8 cellular contexts compared by ENCODE assay signal in the genomic region with DNA sequence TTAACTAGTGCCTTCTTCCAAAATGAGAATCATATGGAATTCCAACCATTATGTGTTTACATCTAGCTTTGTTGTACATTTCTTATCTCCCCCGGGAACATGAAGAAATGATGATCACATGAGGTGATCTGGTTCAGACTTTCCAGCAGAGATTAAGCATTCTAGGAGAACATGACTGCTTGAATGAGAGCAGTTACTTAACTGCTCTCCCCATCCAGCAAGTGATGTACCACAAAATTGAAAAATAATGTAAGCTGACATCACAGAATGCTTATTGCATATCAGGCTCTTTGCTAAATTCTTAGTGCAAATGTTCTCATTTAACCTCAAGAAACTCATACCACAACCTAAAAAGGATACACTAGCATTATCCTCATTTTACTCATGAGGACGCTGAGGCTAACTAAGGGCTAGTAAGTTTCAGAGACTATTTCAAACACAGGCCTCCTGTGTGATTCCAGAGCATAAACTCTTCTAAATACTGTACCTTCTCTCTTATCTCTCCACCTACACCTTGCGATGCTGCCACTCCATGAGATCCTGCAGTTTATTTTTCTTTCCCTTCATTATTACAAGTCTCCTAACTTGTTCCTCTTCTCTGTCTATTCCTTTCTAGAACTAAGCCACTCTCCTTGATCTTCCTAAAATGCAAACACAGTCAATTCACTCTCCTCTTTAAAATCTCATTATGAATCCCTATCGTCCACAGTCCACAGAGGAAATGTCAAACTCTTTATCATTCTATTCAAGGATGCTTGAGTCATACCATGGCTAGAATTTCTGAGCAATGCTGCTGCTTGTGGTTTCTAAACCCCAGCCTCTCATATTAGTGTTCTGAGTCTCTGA.
A peak's percentile ranks its signal among the peaks of the same experiment; 100 is the strongest.
DNase-seq lines count a peak whose midpoint lies in the region; ATAC-seq and TF ChIP-seq lines count a peak whose summit lies in the region.

No MANE protein-coding gene starts in this region.

- TF ChIP-seq CTCF in NB4 (IDR thresholded peaks at IDR 0.05; ENCODE audit: low read depth, low read length) (no peak), uterus (IDR thresholded peaks at IDR 0.05) (no peak)

- H3K27ac ChIP-seq in uterus, result no peak overlapping the region

- peak; percentile 93 for DNase-seq in HCEC 1CT
- DNase-seq in NB4 (ENCODE audit: low read depth), result peak; percentile 62
- peak; percentile 44 for DNase-seq in hepatic stellate cell (ENCODE audit: low spot score)
- no peak for DNase-seq in uterus
- no peak for DNase-seq in AML-193 (lab: John Stamatoyannopoulos, UW)
- DNase-seq in germinal center (ENCODE audit: low spot score), result no peak

- H3K9me3 ChIP-seq in uterus, result no peaks in the 10 kb centered on the region

- ATAC-seq in GM18508 (IDR thresholded peaks at IDR 0.05; ENCODE audit: insufficient read depth, unreplicated experiment) (peak; percentile 74), GM19324 (IDR thresholded peaks at IDR 0.05; ENCODE audit: low FRiP score, unreplicated experiment) (no peak)

- H3K27me3 ChIP-seq in uterus, result no peaks in the 10 kb centered on the region

- H3K4me1 ChIP-seq in uterus, result no peaks in the 10 kb centered on the region

- H3K4me3 ChIP-seq in NB4 (ENCODE audit: low read depth, low read length) (no peak overlapping the region), uterus (no peak overlapping the region)

- intact Hi-C loops in uterus (cut with DNase I; ENCODE audit: low total_unique reads), result no loop called here

- TF ChIP-seq POLR2A in NB4 (IDR thresholded peaks at IDR 0.05; ENCODE audit: extremely low read depth, insufficient read length) (no peak), uterus (IDR thresholded peaks at IDR 0.05) (no peak)

- H3K36me3 ChIP-seq in uterus, result no peaks in the 10 kb centered on the region

Comparison
In these comparisons a context has a peak if more than half of its experiments do, and no peak if none do; other contexts are left out.
1. DNase-seq: peak in HCEC 1CT (single experiment), NB4 (single experiment) and hepatic stellate cell (single experiment); none in uterus (0 of 2), AML-193 (0 of 2) and germinal center (single experiment).